24 cellular contexts compared by ENCODE assay signal in genomic region chr4:169017971-169018370, GRCh38. TPM values are rescaled to one million over a fixed set of nuclear protein-coding genes. Genes with fewer than 3 reads are reported as not detected.
A peak's percentile ranks its signal among the peaks of the same experiment; 100 is the strongest.
DNase-seq lines count a peak whose midpoint lies in the region; ATAC-seq and TF ChIP-seq lines count a peak whose summit lies in the region.
"Had no signal": no experiment of that assay in that cellular context is flagged by ENCODE, and none has a peak within 500 bp of the region (broad histone marks: within the 10 kb centered on the region; RNA-seq: fewer than 3 reads in every experiment).

No MANE protein-coding gene starts in this region.

- H3K27me3 ChIP-seq in BE2C (no peaks in the 10 kb centered on the region), HUES64 (ENCODE audit: insufficient read depth, low read length) (no peaks in the 10 kb centered on the region)
- H3K27me3 ChIP-seq: adrenal gland, brain microvascular endothelial cell, sigmoid colon, SJSA1 had no signal

- H3K4me3 Mint-ChIP-seq in central memory CD8-positive, alpha-beta T cell, result no peak overlapping the region
- peak overlapping the region; percentile 1 to 53 (median 23) for H3K4me3 Mint-ChIP-seq in immature natural killer cell
- H3K4me3 Mint-ChIP-seq: activated CD4-positive, alpha-beta T cell treated with anti-CD3 and anti-CD28 coated beads, Interleukin-2, amount 10 ng/mL, durations not matched to agents 24 days and 14 days; activated T-cell treated with anti-CD3 and anti-CD28 coated beads, Interleukin-2, amount 50 U/mL, for 4 hours; mesothelial cell of epicardium; naive thymus-derived CD4-positive, alpha-beta T cell; type B pancreatic cell had no signal

- H3K9me3 ChIP-seq in BE2C, result no peaks in the 10 kb centered on the region
- H3K9me3 ChIP-seq in HUES64 (ENCODE audit: insufficient read depth, low read depth, low read length), result no peaks in the 10 kb centered on the region
- H3K9me3 ChIP-seq: adrenal gland, left ventricle myocardium inferior, sigmoid colon, SJSA1 had no signal

- H3K4me1 ChIP-seq in BE2C, result peaks cover 43% of the 10 kb centered on the region
- peaks cover 11% of the 10 kb centered on the region; the same call in 1 of the 2 replicates for H3K4me1 ChIP-seq in HUES64 (ENCODE audit: insufficient read depth, low read length)
- H3K4me1 ChIP-seq: adrenal gland had no signal

- H3K4me3 ChIP-seq in BE2C (ENCODE audit: low read depth, low read length), result no peak overlapping the region
- H3K4me3 ChIP-seq in HUES64 (ENCODE audit: low read length), result no peak overlapping the region
- H3K4me3 ChIP-seq: adrenal gland, left ventricle myocardium inferior, sigmoid colon, SJSA1 had no signal

- DNase-seq in BE2C (peak; percentile 25), immature natural killer cell (no peak), NCI-H1694 treated with DMSO at 0.1 percent for 48 hours (lab: John Stamatoyannopoulos, UW) (no peak), substantia nigra (lab: John Stamatoyannopoulos, UW) (no peak), T1000 (lab: John Stamatoyannopoulos, UW) (no peak)
- no peak for DNase-seq in central memory CD8-positive, alpha-beta T cell (ENCODE audit: low spot score in 2 of 2)
- DNase-seq in stimulated activated CD4-positive, alpha-beta T cell treated with anti-CD3 and anti-CD28 coated beads, Interleukin-2, amount 100 ng/mL, for 48 hours, result no peak
- DNase-seq: activated CD4-positive, alpha-beta T cell treated with anti-CD3 and anti-CD28 coated beads, Interleukin-2, amount 10 ng/mL, durations not matched to agents 24 days and 14 days; activated T-cell treated with anti-CD3 and anti-CD28 coated beads, Interleukin-2, amount 50 U/mL, for 4 hours; adrenal gland; brain microvascular endothelial cell; DMS53; GF-D8; left ventricle myocardium inferior; naive thymus-derived CD4-positive, alpha-beta T cell; NCI-H1694; NCI-H526; posterior cingulate gyrus; sigmoid colon; stimulated activated CD4-positive, alpha-beta T cell treated with anti-CD3 and anti-CD28 coated beads, Interleukin-15, amount 100 ng/mL, for 24 hours had no signal

- no peak for TF ChIP-seq CTCF in BE2C (IDR thresholded peaks at IDR 0.05; ENCODE audit: low read depth, low read length)

- no peak overlapping the region for H3K9ac ChIP-seq in HUES64 (ENCODE audit: low read depth, low read length)

- 51% methylated on average over 5 of the region's 5 CpGs for WGBS in HUES64

- no peak for ATAC-seq in central memory CD8-positive, alpha-beta T cell (replicated peaks; ENCODE audit: extremely low read depth, poor library complexity, severe bottlenecking)
- ATAC-seq: activated T-cell treated with anti-CD3 and anti-CD28 coated beads, Interleukin-2, amount 50 U/mL, for 4 hours; naive thymus-derived CD4-positive, alpha-beta T cell had no signal

- no peaks in the 10 kb centered on the region for H3K36me3 ChIP-seq in BE2C
- H3K36me3 ChIP-seq in HUES64 (ENCODE audit: insufficient read depth, low read length), result no peaks in the 10 kb centered on the region
- H3K36me3 ChIP-seq: adrenal gland, brain microvascular endothelial cell, left ventricle myocardium inferior, sigmoid colon, SJSA1 had no signal

- peaks cover 13% of the 10 kb centered on the region for H3K36me3 Mint-ChIP-seq in central memory CD8-positive, alpha-beta T cell (ENCODE audit: insufficient read depth)
- H3K36me3 Mint-ChIP-seq in immature natural killer cell, result no peaks in the 10 kb centered on the region
- H3K36me3 Mint-ChIP-seq: mesothelial cell of epicardium; naive thymus-derived CD4-positive, alpha-beta T cell; type B pancreatic cell had no signal

- no peaks in the 10 kb centered on the region for H3K9me3 Mint-ChIP-seq in central memory CD8-positive, alpha-beta T cell
- H3K9me3 Mint-ChIP-seq in immature natural killer cell, result no peaks in the 10 kb centered on the region
- H3K9me3 Mint-ChIP-seq: activated CD4-positive, alpha-beta T cell treated with anti-CD3 and anti-CD28 coated beads, Interleukin-2, amount 10 ng/mL, durations not matched to agents 24 days and 14 days; activated T-cell treated with anti-CD3 and anti-CD28 coated beads, Interleukin-2, amount 50 U/mL, for 4 hours; mesothelial cell of epicardium; naive thymus-derived CD4-positive, alpha-beta T cell; type B pancreatic cell had no signal

- H3K27ac ChIP-seq in HUES64 (ENCODE audit: low read depth, low read length) (peak overlapping the region; percentile 26; the same call in 1 of the 2 replicates), substantia nigra (ENCODE audit: low read depth, low read length, poor library complexity, severe bottlenecking) (no peak overlapping the region)
- H3K27ac ChIP-seq: adrenal gland, brain microvascular endothelial cell, left ventricle myocardium inferior, sigmoid colon, SJSA1 had no signal

- peaks cover 10% of the 10 kb centered on the region for H3K27me3 Mint-ChIP-seq in central memory CD8-positive, alpha-beta T cell
- peaks cover 13 to 16% (median 16%) of the 10 kb centered on the region in 3 donors for H3K27me3 Mint-ChIP-seq in immature natural killer cell (ENCODE audit: low read depth in 3 of 3)
- H3K27me3 Mint-ChIP-seq: type B pancreatic cell had no signal

- H3K27ac Mint-ChIP-seq in central memory CD8-positive, alpha-beta T cell (ENCODE audit: low read depth), result peak overlapping the region; percentile 12
- H3K27ac Mint-ChIP-seq in immature natural killer cell, result peak overlapping the region; percentile 72 to 99 (median 90)
- H3K27ac Mint-ChIP-seq: activated CD4-positive, alpha-beta T cell treated with anti-CD3 and anti-CD28 coated beads, Interleukin-2, amount 10 ng/mL, durations not matched to agents 24 days and 14 days; mesothelial cell of epicardium; type B pancreatic cell had no signal

- peaks cover 38% of the 10 kb centered on the region for H3K4me1 Mint-ChIP-seq in central memory CD8-positive, alpha-beta T cell
- peaks cover 47 to 50% of the 10 kb centered on the region in 2 donors for H3K4me1 Mint-ChIP-seq in immature natural killer cell
- H3K4me1 Mint-ChIP-seq: activated CD4-positive, alpha-beta T cell treated with anti-CD3 and anti-CD28 coated beads, Interleukin-2, amount 10 ng/mL, durations not matched to agents 24 days and 14 days had no signal

RNA-seq across cellular contexts. Expression of gene CBR4, which starts 7.9 kb away (rescaled TPM):
- 11.2 TPM for polyA plus RNA-seq in BE2C (2012; ENCODE audit: insufficient read depth, insufficient read length, low read depth)
- 14.3 TPM for polyA plus RNA-seq in HUES64 (2013, experiment 1 of 2)
- polyA plus RNA-seq in HUES64 (2013, experiment 2 of 2), result 15.8 TPM
- polyA plus RNA-seq in immature natural killer cell, result 10 to 100 TPM in 1 of 3 donors, 1 to 10 TPM in 2; 2.3 to 11.5 (median 7.6) TPM
